ENCODE assay signal across 17 cellular contexts in genomic region chr4:67035501-67035900, GRCh38.
DNase-seq lines count a peak whose midpoint lies in the region; TF ChIP-seq lines count a peak whose summit lies in the region.
"Had no signal": no experiment of that assay in that cellular context is flagged by ENCODE, and none has a peak within 500 bp of the region (broad histone marks: within the 10 kb centered on the region; RNA-seq: fewer than 3 reads in every experiment).

No MANE protein-coding gene starts in this region.

- H3K9ac ChIP-seq in liver (ENCODE audit: low read depth in 1 of 2, low read length in 2 of 2) (no peak overlapping the region), endodermal cell (ENCODE audit: extremely low read depth, low read length, poor library complexity, severe bottlenecking) (no peak overlapping the region)
- H3K9ac ChIP-seq: KMS-11 had no signal

- POLR2A ChIA-PET in Caco-2 (lab: Charles Lee) = no interaction called here

- no peak overlapping the region for H3K4me3 ChIP-seq in astrocyte of the cerebellum (ENCODE audit: low read depth, low read length)
- no peak overlapping the region for H3K4me3 ChIP-seq in liver (ENCODE audit: low read depth in 1 of 3, low read length in 3 of 3)
- no peak overlapping the region for H3K4me3 ChIP-seq in endodermal cell (ENCODE audit: low read length)
- H3K4me3 ChIP-seq in Caco-2 (ENCODE audit: low read depth, low read length) = no peak overlapping the region
- H3K4me3 ChIP-seq: uterus had no signal

- H3K36me3 Mint-ChIP-seq in endodermal cell (ENCODE audit: low read depth) = no peaks in the 10 kb centered on the region
- no peaks in the 10 kb centered on the region for H3K36me3 Mint-ChIP-seq in Calu3 (ENCODE audit: insufficient read depth, unreplicated experiment)
- H3K36me3 Mint-ChIP-seq in Caco-2 (ENCODE audit: insufficient read depth, unreplicated experiment) = no peaks in the 10 kb centered on the region
- H3K36me3 Mint-ChIP-seq: T-cell had no signal

- H3K9me3 ChIP-seq in liver (ENCODE audit: control insufficient read depth in 4 of 4, low read length in 3 of 4) (no peaks in the 10 kb centered on the region), endodermal cell (ENCODE audit: control insufficient read depth, low read length) (peaks cover 8% of the 10 kb centered on the region), Caco-2 (no peaks in the 10 kb centered on the region)
- H3K9me3 ChIP-seq: uterus had no signal

- intact Hi-C loops in Calu3 (cut with micrococcal nuclease; ENCODE audit: unreplicated experiment) (no loop called here), Caco-2 (cut with micrococcal nuclease; ENCODE audit: unreplicated experiment) (no loop called here)

- peaks cover 16% of the 10 kb centered on the region for H3K4me1 Mint-ChIP-seq in endodermal cell
- peaks cover 10% of the 10 kb centered on the region for H3K4me1 Mint-ChIP-seq in Calu3 (ENCODE audit: low read depth, unreplicated experiment)
- H3K4me1 Mint-ChIP-seq in Caco-2 (ENCODE audit: low read depth, unreplicated experiment) = no peaks in the 10 kb centered on the region
- H3K4me1 Mint-ChIP-seq: T-cell had no signal

- TF ChIP-seq CTCF in astrocyte of the cerebellum (IDR thresholded peaks at IDR 0.05; ENCODE audit: low read depth, low read length, missing control alignments) = no peak
- no peak for TF ChIP-seq CTCF in liver (IDR thresholded peaks at IDR 0.05; ENCODE audit: low read depth, low read length, missing input control)
- no peak for TF ChIP-seq CTCF in endodermal cell (conservative IDR thresholded peaks at IDR 0.05)
- no peak for TF ChIP-seq CTCF in Calu3 (IDR thresholded peaks at IDR 0.05; ENCODE audit: unreplicated experiment)
- no peak for TF ChIP-seq CTCF in Caco-2 (IDR thresholded peaks at IDR 0.05; ENCODE audit: insufficient read depth in 1 of 2, low read depth in 1 of 2, low read length in 1 of 2, severe bottlenecking in 1 of 2, unreplicated experiment in 1 of 2)

- H3K4me1 ChIP-seq in liver (ENCODE audit: control insufficient read depth in 4 of 4, insufficient read depth in 4 of 4, low read length in 3 of 4) (peaks cover 0 to 2% (median 0%) of the 10 kb centered on the region in 4 donors), endodermal cell (ENCODE audit: control insufficient read depth, insufficient read depth, low read length) (peaks cover 3% of the 10 kb centered on the region), Caco-2 (no peaks in the 10 kb centered on the region)
- H3K4me1 ChIP-seq: uterus had no signal

- TF ChIP-seq RAD21 in liver (IDR thresholded peaks at IDR 0.05) = peak in 1 of 2 donors; percentile 8

- H3K4me3 Mint-ChIP-seq in endodermal cell = no peak overlapping the region
- H3K4me3 Mint-ChIP-seq in Calu3 (ENCODE audit: low read depth, unreplicated experiment) = no peak overlapping the region
- H3K4me3 Mint-ChIP-seq in Caco-2 (ENCODE audit: unreplicated experiment) = no peak overlapping the region
- H3K4me3 Mint-ChIP-seq: activated CD8-positive, alpha-beta T cell treated with anti-CD3 and anti-CD28 coated beads for 36 hours; T-cell had no signal

- no peak overlapping the region for H3K27ac Mint-ChIP-seq in endodermal cell
- no peak overlapping the region for H3K27ac Mint-ChIP-seq in Calu3 (ENCODE audit: unreplicated experiment)
- H3K27ac Mint-ChIP-seq in Caco-2 (ENCODE audit: unreplicated experiment) = no peak overlapping the region
- H3K27ac Mint-ChIP-seq: activated CD8-positive, alpha-beta T cell treated with anti-CD3 and anti-CD28 coated beads for 36 hours; T-cell had no signal

- CTCF ChIA-PET in Calu3 (lab: Charles Lee) (interaction anchor here (1.1 kb wide), 1 partner anchor 61 kb away, joined by 3 read pairs; no protein-coding TSS in a partner anchor), Caco-2 (lab: Charles Lee) (no interaction called here)

- H3K27ac ChIP-seq in liver (ENCODE audit: low read depth in 1 of 2, low read length in 2 of 2) (no peak overlapping the region), endodermal cell (ENCODE audit: low read depth, low read length) (no peak overlapping the region)
- H3K27ac ChIP-seq: KMS-11, uterus had no signal

- H3K36me3 ChIP-seq in liver (ENCODE audit: control insufficient read depth in 4 of 4, insufficient read depth in 3 of 4, low read depth in 1 of 4, low read length in 3 of 4) (no peaks in the 10 kb centered on the region), endodermal cell (ENCODE audit: control insufficient read depth, insufficient read depth, low read length) (no peaks in the 10 kb centered on the region), Caco-2 (ENCODE audit: control insufficient read depth, insufficient read depth, low read length) (no peaks in the 10 kb centered on the region)
- H3K36me3 ChIP-seq: uterus had no signal

- H3K27me3 Mint-ChIP-seq in endodermal cell (ENCODE audit: insufficient read depth) = no peaks in the 10 kb centered on the region
- H3K27me3 Mint-ChIP-seq in Calu3 (ENCODE audit: unreplicated experiment) = no peaks in the 10 kb centered on the region
- H3K27me3 Mint-ChIP-seq in Caco-2 (ENCODE audit: insufficient read depth, unreplicated experiment) = no peaks in the 10 kb centered on the region
- H3K27me3 Mint-ChIP-seq: activated CD8-positive, alpha-beta T cell treated with anti-CD3 and anti-CD28 coated beads for 36 hours; T-cell had no signal

- H3K27me3 ChIP-seq in liver (ENCODE audit: control insufficient read depth in 4 of 4, insufficient read depth in 4 of 4, low read length in 3 of 4) (no peaks in the 10 kb centered on the region), endodermal cell (ENCODE audit: control insufficient read depth, insufficient read depth, low read length, poor library complexity, severe bottlenecking) (no peaks in the 10 kb centered on the region), Caco-2 (replicated peaks; ENCODE audit: control insufficient read depth, insufficient read depth, low read length) (no peaks in the 10 kb centered on the region)
- H3K27me3 ChIP-seq: uterus had no signal

- H3K9me3 Mint-ChIP-seq in endodermal cell (no peaks in the 10 kb centered on the region), Calu3 (ENCODE audit: low read depth, unreplicated experiment) (no peaks in the 10 kb centered on the region), Caco-2 (ENCODE audit: unreplicated experiment) (no peaks in the 10 kb centered on the region)
- H3K9me3 Mint-ChIP-seq: activated CD8-positive, alpha-beta T cell treated with anti-CD3 and anti-CD28 coated beads for 36 hours had no signal

- 9% methylated on average over 2 of the region's 2 CpGs for WGBS in liver
- WGBS in endodermal cell (ENCODE audit: insufficient coverage in 1 of 2, insufficient read length in 1 of 2), 2 experiments = 98% methylated on average over 2 of the region's 2 CpGs; no CpG with 5 or more reads in 1 of the 2 experiments

- DNase-seq in Daoy (ENCODE audit: low read depth) = peak; percentile 54
- DNase-seq in NCI-H2196 (lab: John Stamatoyannopoulos, UW; ENCODE audit: unreplicated experiment) = peak; percentile 9
- DNase-seq in astrocyte of the cerebellum (ENCODE audit: low read depth) = peak; percentile 59
- DNase-seq in endodermal cell = no peak
- no peak for DNase-seq in Calu3
- no peak for DNase-seq in NCI-H2227 treated with DMSO at 0.1 percent for 48 hours (lab: John Stamatoyannopoulos, UW)
- DNase-seq in Caco-2 = no peak
- DNase-seq: activated CD8-positive, alpha-beta T cell treated with anti-CD3 and anti-CD28 coated beads for 36 hours; activated naive CD4-positive, alpha-beta T cell treated with anti-CD3 and anti-CD28 coated beads, Interleukin-2, amount 50 U/mL, for 16 hours; C1 segment of cervical spinal cord; effector CD4-positive, alpha-beta T cell; stimulated activated CD4-positive, alpha-beta T cell treated with anti-CD3 and anti-CD28 coated beads, Interleukin-12 subunit alpha, Interleukin-12 subunit beta, amount 100 ng/mL, for 4 hours; stimulated activated CD8-positive, alpha-beta memory T cell treated with anti-CD3 and anti-CD28 coated beads, Interleukin-4, amount 100 ng/mL, for 48 hours; T-cell; uterus had no signal

- BruUV-seq in Calu3 (replicated peaks; lab: Mats Ljungman, UMichigan) = no TSS peak
- BruUV-seq in Caco-2 (replicated peaks; lab: Mats Ljungman, UMichigan) = no TSS peak

- in situ Hi-C loops in astrocyte of the cerebellum (cut with HindIII; ENCODE audit: low sequenced_read_pairs) = no loop called here

TF ChIP-seq in liver, 16 proteins besides CTCF, POLR2A, EP300 and RAD21:
- peak in 1 of 2 donors; percentile 30 for TF ChIP-seq RXRA (IDR thresholded peaks at IDR 0.05)
- no peak for TF ChIP-seq GABPA (IDR thresholded peaks at IDR 0.05 in 1 of 2, conservative IDR thresholded peaks at IDR 0.05 in 1 of 2)
- no peak for TF ChIP-seq REST (IDR thresholded peaks at IDR 0.05)
- TF ChIP-seq EGR1 (IDR thresholded peaks at IDR 0.05; ENCODE audit: low read depth in 2 of 2) = no peak
- no peak for TF ChIP-seq SP1 (IDR thresholded peaks at IDR 0.05)
- peak; percentile 62 to 73 for TF ChIP-seq JUND (IDR thresholded peaks at IDR 0.05)
- peak in 1 of 2 donors; percentile 23 for TF ChIP-seq HNF4A (conservative IDR thresholded peaks at IDR 0.05)
- no peak for TF ChIP-seq NR2F2 (IDR thresholded peaks at IDR 0.05)
- TF ChIP-seq MAX (IDR thresholded peaks at IDR 0.05) = no peak

Comparison
In these comparisons a context has a peak if more than half of its experiments do, and no peak if none do; other contexts are left out.
1. DNase-seq: peak in Daoy (single experiment), NCI-H2196 (single experiment) and astrocyte of the cerebellum (single experiment); none in endodermal cell (single experiment), Calu3 (single experiment), NCI-H2227 treated with DMSO at 0.1 percent for 48 hours (single experiment) and Caco-2 (0 of 2).